ENCODE assay signal across 17 cellular contexts in genomic region chr11:46671958-46672315, GRCh38. TPM values are rescaled to one million over a fixed set of nuclear protein-coding genes. Genes with fewer than 3 reads are reported as not detected.
DNase-seq lines count a peak whose midpoint lies in the region; ATAC-seq and TF ChIP-seq lines count a peak whose summit lies in the region.
"Had no signal": no experiment of that assay in that cellular context is flagged by ENCODE, and none has a peak within 500 bp of the region (broad histone marks: within the 10 kb centered on the region; RNA-seq: fewer than 3 reads in every experiment).

No MANE protein-coding gene starts in this region.

- TF ChIP-seq CTCF in lower lobe of right lung (IDR thresholded peaks at IDR 0.05): no peak
- TF ChIP-seq CTCF in upper lobe of left lung (IDR thresholded peaks at IDR 0.05): no peak

- peaks cover 74% of the 10 kb centered on the region for H3K4me1 Mint-ChIP-seq in activated naive CD4-positive, alpha-beta T cell treated with anti-CD3 and anti-CD28 coated beads, Interleukin-2, amount 10 ng/mL, durations not matched to agents 7 days and 5 days
- peaks cover 30% of the 10 kb centered on the region for H3K4me1 Mint-ChIP-seq in activated T-helper 17 cell treated with anti-CD3 and anti-CD28 coated beads, Interleukin-2, amount 50 U/mL, for 72 hours

- H3K36me3 ChIP-seq in lower lobe of right lung: peaks cover 77% of the 10 kb centered on the region
- peaks cover 24 to 79% (median 63%) of the 10 kb centered on the region in 4 donors for H3K36me3 ChIP-seq in upper lobe of left lung

- no peak for DNase-seq in activated naive CD4-positive, alpha-beta T cell treated with anti-CD3 and anti-CD28 coated beads, Interleukin-2, amount 10 ng/mL, durations not matched to agents 7 days and 5 days
- no peak for DNase-seq in activated naive CD4-positive, alpha-beta T cell treated with Interleukin-2 at 50 U/mL for 16 hours
- no peak for DNase-seq in lower lobe of right lung
- no peak for DNase-seq in upper lobe of left lung
- no peak for DNase-seq in NCI-H1092 (lab: John Stamatoyannopoulos, UW)
- no peak for DNase-seq in NCI-H2196 (lab: John Stamatoyannopoulos, UW; ENCODE audit: unreplicated experiment)
- no peak for DNase-seq in NCI-H1436 treated with DMSO at 0.1 percent for 48 hours (lab: John Stamatoyannopoulos, UW)
- DNase-seq: activated CD4-positive, alpha-beta T cell treated with anti-CD3 and anti-CD28 coated beads for 4 hours; hippocampal formation had no signal

- H3K27me3 Mint-ChIP-seq in activated naive CD4-positive, alpha-beta T cell treated with anti-CD3 and anti-CD28 coated beads, Interleukin-2, amount 10 ng/mL, durations not matched to agents 7 days and 5 days: no peaks in the 10 kb centered on the region
- no peaks in the 10 kb centered on the region for H3K27me3 Mint-ChIP-seq in activated T-helper 17 cell treated with anti-CD3 and anti-CD28 coated beads, Interleukin-2, amount 50 U/mL, for 72 hours

- H3K4me3 Mint-ChIP-seq in activated naive CD4-positive, alpha-beta T cell treated with anti-CD3 and anti-CD28 coated beads, Interleukin-2, amount 10 ng/mL, durations not matched to agents 7 days and 5 days: peak overlapping the region; percentile 23
- peak overlapping the region; percentile 54 for H3K4me3 Mint-ChIP-seq in activated T-helper 17 cell treated with anti-CD3 and anti-CD28 coated beads, Interleukin-2, amount 50 U/mL, for 72 hours
- H3K4me3 Mint-ChIP-seq: neural crest cell had no signal

- no peak for TF ChIP-seq POLR2A in upper lobe of left lung (IDR thresholded peaks at IDR 0.05)

- H3K4me3 ChIP-seq in lower lobe of right lung (no peak overlapping the region), upper lobe of left lung (no peak overlapping the region)
- H3K4me3 ChIP-seq: esophagus muscularis mucosa, K562, right lobe of liver had no signal

- peak overlapping the region; percentile 99 for H3K27ac Mint-ChIP-seq in activated naive CD4-positive, alpha-beta T cell treated with anti-CD3 and anti-CD28 coated beads, Interleukin-2, amount 10 ng/mL, durations not matched to agents 7 days and 5 days
- peak overlapping the region; percentile 85 for H3K27ac Mint-ChIP-seq in activated T-helper 17 cell treated with anti-CD3 and anti-CD28 coated beads, Interleukin-2, amount 50 U/mL, for 72 hours

- no peaks in the 10 kb centered on the region for H3K9me3 Mint-ChIP-seq in activated naive CD4-positive, alpha-beta T cell treated with anti-CD3 and anti-CD28 coated beads, Interleukin-2, amount 10 ng/mL, durations not matched to agents 7 days and 5 days
- no peaks in the 10 kb centered on the region for H3K9me3 Mint-ChIP-seq in activated T-helper 17 cell treated with anti-CD3 and anti-CD28 coated beads, Interleukin-2, amount 50 U/mL, for 72 hours
- H3K9me3 Mint-ChIP-seq: neural crest cell had no signal

- H3K27me3 ChIP-seq in lower lobe of right lung (ENCODE audit: low read depth): no peaks in the 10 kb centered on the region
- H3K27me3 ChIP-seq in upper lobe of left lung: no peaks in the 10 kb centered on the region
- H3K27me3 ChIP-seq: esophagus muscularis mucosa, right lobe of liver had no signal

- ATAC-seq in activated T-helper 17 cell treated with anti-CD3 and anti-CD28 coated beads, Interleukin-2, amount 50 U/mL, for 72 hours (replicated peaks): no peak
- ATAC-seq in lower lobe of right lung: no peak
- ATAC-seq in upper lobe of left lung (ENCODE audit: low FRiP score in 2 of 2): no peak
- ATAC-seq: K562, Panc1, right lobe of liver had no signal

- CTCF ChIA-PET in activated naive CD4-positive, alpha-beta T cell treated with anti-CD3 and anti-CD28 coated beads, Interleukin-2, amount 10 ng/mL, durations not matched to agents 7 days and 5 days (lab: Charles Lee): interaction anchor here (1.0 kb wide), 1 partner anchor 14 kb away, joined by 4 read pairs; no protein-coding TSS in a partner anchor

- no peak for TF ChIP-seq EP300 in upper lobe of left lung (IDR thresholded peaks at IDR 0.05)

- peaks cover 49% of the 10 kb centered on the region for H3K4me1 ChIP-seq in lower lobe of right lung
- H3K4me1 ChIP-seq in upper lobe of left lung: peaks cover 28 to 38% (median 32%) of the 10 kb centered on the region in 4 donors

- intact Hi-C loops in lower lobe of right lung (cut with DNase I): no loop called here

- peaks cover 49% of the 10 kb centered on the region for H3K36me3 Mint-ChIP-seq in activated naive CD4-positive, alpha-beta T cell treated with anti-CD3 and anti-CD28 coated beads, Interleukin-2, amount 10 ng/mL, durations not matched to agents 7 days and 5 days
- H3K36me3 Mint-ChIP-seq in activated T-helper 17 cell treated with anti-CD3 and anti-CD28 coated beads, Interleukin-2, amount 50 U/mL, for 72 hours (ENCODE audit: low read depth): peaks cover 61% of the 10 kb centered on the region

- H3K9me3 ChIP-seq in lower lobe of right lung: no peaks in the 10 kb centered on the region
- no peaks in the 10 kb centered on the region for H3K9me3 ChIP-seq in upper lobe of left lung
- H3K9me3 ChIP-seq: esophagus muscularis mucosa, right lobe of liver had no signal

- peak overlapping the region; percentile 48 for H3K27ac ChIP-seq in lower lobe of right lung
- H3K27ac ChIP-seq in upper lobe of left lung: peak overlapping the region in 3 of 4 donors; percentile 2 to 85 (median 59)
- H3K27ac ChIP-seq: right lobe of liver had no signal

- WGBS in upper lobe of left lung, 2 donors: 91 to 94% methylated on average over 10 of the region's 10 CpGs

RNA-seq across cellular contexts. Expression of gene ARHGAP1, which starts 28.5 kb away (rescaled TPM):
- total RNA-seq in activated T-helper 17 cell treated with anti-CD3 and anti-CD28 coated beads, Interleukin-2, amount 50 U/mL, for 72 hours: 10 to 100 TPM; 43.5 to 49.6 TPM
- total RNA-seq in lower lobe of right lung (67.4 TPM), upper lobe of left lung (10 to 100 TPM; 33.8 to 81.8 (median 50.7) TPM)

RNA-seq across cellular contexts. Expression of gene ZNF408, which starts 28.9 kb away (rescaled TPM):
- 10 to 100 TPM; 10.5 to 15.1 TPM for total RNA-seq in activated T-helper 17 cell treated with anti-CD3 and anti-CD28 coated beads, Interleukin-2, amount 50 U/mL, for 72 hours
- total RNA-seq in lower lobe of right lung (8.6 TPM), upper lobe of left lung (10 to 100 TPM in 3 of 6 donors, 1 to 10 TPM in 3; 5.3 to 17.2 (median 10.5) TPM)

RNA-seq across cellular contexts. Expression of gene F2, which starts 47.1 kb away (rescaled TPM):
- not detected for total RNA-seq in activated T-helper 17 cell treated with anti-CD3 and anti-CD28 coated beads, Interleukin-2, amount 50 U/mL, for 72 hours
- total RNA-seq in lower lobe of right lung: not detected
- total RNA-seq in upper lobe of left lung: under 1 TPM in 2 of 6 donors, not detected in 4; 0.37 to 0.40 TPM
- total RNA-seq: H1, lower leg skin, neural crest cell had no signal

RNA-seq across cellular contexts. Expression of gene ATG13, which starts 54.6 kb away (rescaled TPM):
- 10 to 100 TPM; 59.1 to 62.1 TPM for total RNA-seq in activated T-helper 17 cell treated with anti-CD3 and anti-CD28 coated beads, Interleukin-2, amount 50 U/mL, for 72 hours
- total RNA-seq in lower lobe of right lung (54.4 TPM), upper lobe of left lung (100 to 1,000 TPM in 1 of 6 donors, 10 to 100 TPM in 5; 54.9 to 122 (median 64.9) TPM)

RNA-seq across cellular contexts. Expression of gene HARBI1, which starts 54.9 kb away (rescaled TPM):
- total RNA-seq in activated T-helper 17 cell treated with anti-CD3 and anti-CD28 coated beads, Interleukin-2, amount 50 U/mL, for 72 hours: 1 to 10 TPM; 2.4 to 4.6 TPM
- total RNA-seq in lower lobe of right lung: 6.3 TPM
- 1 to 10 TPM; 1.8 to 5.5 (median 3.3) TPM for total RNA-seq in upper lobe of left lung
